15 cellular contexts compared by ENCODE assay signal in the genomic region with DNA sequence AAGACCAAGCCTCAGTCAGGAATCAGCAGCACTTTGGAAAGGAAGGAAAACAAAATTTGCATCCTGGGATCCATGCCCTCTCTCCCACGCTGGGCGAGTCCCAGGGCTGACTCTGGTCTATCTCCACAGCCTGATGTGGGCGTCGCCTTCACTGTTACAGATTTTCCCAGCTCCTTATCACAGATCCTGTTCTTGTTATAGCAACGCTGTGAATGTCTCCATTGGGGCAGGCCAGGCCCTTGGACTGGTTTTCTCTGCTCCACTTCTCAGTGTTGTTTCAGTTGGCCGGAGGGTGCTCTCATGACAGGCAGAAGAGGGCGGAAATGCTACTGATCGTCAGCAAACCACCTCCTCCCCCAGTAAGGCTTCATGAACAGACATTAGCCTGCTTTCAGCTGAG.
A peak's percentile ranks its signal among the peaks of the same experiment; 100 is the strongest.
DNase-seq lines count a peak whose midpoint lies in the region; ATAC-seq and TF ChIP-seq lines count a peak whose summit lies in the region.
"Had no signal": no experiment of that assay in that cellular context is flagged by ENCODE, and none has a peak within 500 bp of the region (broad histone marks: within the 10 kb centered on the region; RNA-seq: fewer than 3 reads in every experiment).

No MANE protein-coding gene starts in this region.

- DNase-seq in WTC11 (ENCODE audit: low spot score) (peak; percentile 25), Right ventricle myocardium superior (peak; percentile 80), mesothelial cell of epicardium (ENCODE audit: low spot score in 2 of 2, unreplicated experiment in 2 of 2) (no peak), suprapubic skin (ENCODE audit: low spot score in 2 of 2) (peak in 1 of 2 donors; percentile 64), NOMO-1 treated with DMSO at 0.1 percent for 48 hours (lab: John Stamatoyannopoulos, UW; ENCODE audit: unreplicated experiment) (no peak), NCI-H82 treated with DMSO at 0.1 percent for 48 hours (lab: John Stamatoyannopoulos, UW; ENCODE audit: unreplicated experiment) (no peak)
- DNase-seq in activated CD8-positive, alpha-beta memory T cell treated with anti-CD3 and anti-CD28 coated beads, Interleukin-2, amount 50 U/mL, for 4 hours, result no peak
- DNase-seq: cerebellar nuclear complex, mammary epithelial cell, NCI-H1417 treated with DMSO at 0.1 percent for 48 hours, NCI-H69 had no signal

- no peaks in the 10 kb centered on the region for H3K27me3 ChIP-seq in suprapubic skin

- H3K4me1 Mint-ChIP-seq in WTC11 (peaks cover 24% of the 10 kb centered on the region), mesothelial cell of epicardium (peaks cover 7% of the 10 kb centered on the region)
- H3K4me1 Mint-ChIP-seq: CD14-positive monocyte had no signal

- H3K36me3 ChIP-seq in suprapubic skin, result no peaks in the 10 kb centered on the region

- H3K27ac ChIP-seq in suprapubic skin, result peak overlapping the region; percentile 61

- 0 out of 2 replicates have a peak, but pooled peaks cover 2% of the 10 kb centered on the region for H3K27me3 Mint-ChIP-seq in WTC11 (ENCODE audit: low read depth)
- no peaks in the 10 kb centered on the region for H3K27me3 Mint-ChIP-seq in mesothelial cell of epicardium (ENCODE audit: low read depth)

- TF ChIP-seq EP300 in suprapubic skin (IDR thresholded peaks at IDR 0.05), result no peak

- peak; percentile 78 for ATAC-seq in WTC11
- peak; percentile 98 for ATAC-seq in Right ventricle myocardium superior (ENCODE audit: poor library complexity)
- no peak for ATAC-seq in HG03460 (IDR thresholded peaks at IDR 0.05; ENCODE audit: unreplicated experiment)
- ATAC-seq: activated CD4-positive, CD25-positive, alpha-beta regulatory T cell treated with anti-CD3 and anti-CD28 coated beads, Interleukin-2, amount 50 U/mL, for 24 hours; SK-N-SH treated with all-trans-retinoic acid at 6 μM for 48 hours had no signal

- H3K27ac Mint-ChIP-seq in WTC11, result peak overlapping the region; percentile 16; the same call in 1 of the 2 replicates
- peak overlapping the region; percentile 68 for H3K27ac Mint-ChIP-seq in mesothelial cell of epicardium
- H3K27ac Mint-ChIP-seq: CD14-positive monocyte had no signal

- POLR2A ChIA-PET in WTC11 (lab: Charles Lee), result no interaction called here

- intact Hi-C loops in Right ventricle myocardium superior (cut with DNase I), result no loop called here

- TF ChIP-seq CTCF in WTC11 (IDR thresholded peaks at IDR 0.05) (no peak), mesothelial cell of epicardium (IDR thresholded peaks at IDR 0.05; ENCODE audit: unreplicated experiment) (no peak), suprapubic skin (IDR thresholded peaks at IDR 0.05) (no peak)

- CTCF ChIA-PET in WTC11 (lab: Charles Lee), result no interaction called here

- H3K4me1 ChIP-seq in suprapubic skin, result peaks cover 9% of the 10 kb centered on the region

- H3K36me3 Mint-ChIP-seq in WTC11, result no peaks in the 10 kb centered on the region
- no peaks in the 10 kb centered on the region for H3K36me3 Mint-ChIP-seq in mesothelial cell of epicardium
- H3K36me3 Mint-ChIP-seq: CD14-positive monocyte had no signal

- no peak for TF ChIP-seq POLR2A in suprapubic skin (IDR thresholded peaks at IDR 0.05)

- H3K4me3 Mint-ChIP-seq in WTC11 (no peak overlapping the region), mesothelial cell of epicardium (no peak overlapping the region)
- H3K4me3 Mint-ChIP-seq: CD14-positive monocyte had no signal

- WGBS in suprapubic skin, result 18% methylated on average over 8 of the region's 8 CpGs

- peaks cover 3% of the 10 kb centered on the region; the same call in 1 of the 2 replicates for H3K9me3 Mint-ChIP-seq in WTC11
- peaks cover 9% of the 10 kb centered on the region for H3K9me3 Mint-ChIP-seq in mesothelial cell of epicardium

- no peaks in the 10 kb centered on the region for H3K9me3 ChIP-seq in suprapubic skin

- no peak overlapping the region for H3K4me3 ChIP-seq in suprapubic skin

TF ChIP-seq in WTC11, 78 proteins besides CTCF, POLR2A, EP300 and RAD21:
- no peak for TF ChIP-seq NR1H2 (CRISPR knock-in tag; IDR thresholded peaks at IDR 0.05)
- TF ChIP-seq ZNF138 (CRISPR knock-in tag; conservative IDR thresholded peaks at IDR 0.05), result no peak
- TF ChIP-seq MYBL2 (CRISPR knock-in tag; IDR thresholded peaks at IDR 0.05), result no peak

Comparison
In these comparisons a context has a peak if more than half of its experiments do, and no peak if none do; other contexts are left out.
1. DNase-seq: peak in WTC11 (single experiment) and Right ventricle myocardium superior (single experiment); none in mesothelial cell of epicardium (0 of 2), activated CD8-positive, alpha-beta memory T cell treated with anti-CD3 and anti-CD28 coated beads, Interleukin-2, amount 50 U/mL, for 4 hours (single experiment), NOMO-1 treated with DMSO at 0.1 percent for 48 hours (single experiment) and NCI-H82 treated with DMSO at 0.1 percent for 48 hours (single experiment).